In genomic region chr5:131264453-131265200, GRCh38 we compare ENCODE assay signal across 8 cellular contexts. TPM values are rescaled to one million over a fixed set of nuclear protein-coding genes. Genes with fewer than 3 reads are reported as not detected.
DNase-seq lines count a peak whose midpoint lies in the region; ATAC-seq, FAIRE-seq and TF ChIP-seq lines count a peak whose summit lies in the region.

No MANE protein-coding gene starts in this region.

- peak overlapping the region; percentile 85 for H3K27ac Mint-ChIP-seq in activated naive CD8-positive, alpha-beta T cell treated with anti-CD3 and anti-CD28 coated beads, Interleukin-2, amount 10 ng/mL, durations not matched to agents 7 days and 5 days

- H2AFZ ChIP-seq in HCT116 (ENCODE audit: low read depth, low read length, poor library complexity, severe bottlenecking) (no peak overlapping the region), OCI-LY7 (ENCODE audit: low read length) (peak overlapping the region; percentile 32; the same call in 1 of the 2 replicates)

- no peaks in the 10 kb centered on the region for H3K27me3 Mint-ChIP-seq in activated naive CD8-positive, alpha-beta T cell treated with anti-CD3 and anti-CD28 coated beads, Interleukin-2, amount 10 ng/mL, durations not matched to agents 7 days and 5 days

- peak overlapping the region; percentile 87 for H3K4me3 ChIP-seq in DOHH2 (ENCODE audit: low read length)
- peak overlapping the region; percentile 83 to 86 for H3K4me3 ChIP-seq in HCT116 (replicated peaks in 1 of 2; ENCODE audit: low read depth in 1 of 2, low read length in 2 of 2)
- H3K4me3 ChIP-seq in OCI-LY7 (ENCODE audit: low read depth, low read length, poor library complexity, severe bottlenecking), result peak overlapping the region; percentile 83
- H3K4me3 ChIP-seq in right atrium auricular region, result peak overlapping the region; percentile 93 to 94
- peak overlapping the region; percentile 99 for H3K4me3 ChIP-seq in psoas muscle

- peak; percentile 7; the same call in 1 of the 2 replicates for ATAC-seq in HCT116
- peak; percentile 3 for ATAC-seq in activated naive CD8-positive, alpha-beta T cell treated with anti-CD3 and anti-CD28 coated beads, Interleukin-2, amount 10 ng/mL, durations not matched to agents 7 days and 5 days (ENCODE audit: low read depth)
- peak; percentile 13 to 56 (median 31) for ATAC-seq in psoas muscle

- H3K4me1 Mint-ChIP-seq in activated naive CD8-positive, alpha-beta T cell treated with anti-CD3 and anti-CD28 coated beads, Interleukin-2, amount 10 ng/mL, durations not matched to agents 7 days and 5 days, result peaks cover 33% of the 10 kb centered on the region

- peak overlapping the region; percentile 90 for H3K4me3 Mint-ChIP-seq in activated naive CD8-positive, alpha-beta T cell treated with anti-CD3 and anti-CD28 coated beads, Interleukin-2, amount 10 ng/mL, durations not matched to agents 7 days and 5 days

- H3K4me2 ChIP-seq in DOHH2 (ENCODE audit: low read length), result peak overlapping the region; percentile 89
- H3K4me2 ChIP-seq in HCT116 (ENCODE audit: low read length), result peak overlapping the region; percentile 81
- peak overlapping the region; percentile 82 for H3K4me2 ChIP-seq in OCI-LY7 (ENCODE audit: low read length)

- BruUV-seq in HCT116 (replicated peaks; lab: Mats Ljungman, UMichigan) (no TSS peak), OCI-LY7 (replicated peaks; lab: Mats Ljungman, UMichigan) (no TSS peak)

- CTCF ChIA-PET in HCT116 (lab: Charles Lee) (interaction anchor here (0.6 kb wide), 1 partner anchor 91 kb away, joined by 3 read pairs; no protein-coding TSS in a partner anchor), OCI-LY7 (lab: Charles Lee; ENCODE audit: unreplicated experiment) (interaction anchor here (0.9 to 1.3 kb wide), 4 partner anchors 11 to 117 kb away, joined by 3 to 7 read pairs (median 4); no protein-coding TSS in a partner anchor)

- FAIRE-seq in RCC 7860 (lab: Jason Lieb, UNC), result no peak

- peaks cover 64% of the 10 kb centered on the region for H3K79me2 ChIP-seq in DOHH2 (ENCODE audit: control insufficient read depth, low read length)
- peaks cover 51% of the 10 kb centered on the region for H3K79me2 ChIP-seq in HCT116 (ENCODE audit: insufficient read depth, low read length)
- peaks cover 71% of the 10 kb centered on the region for H3K79me2 ChIP-seq in OCI-LY7 (ENCODE audit: insufficient read depth, low read depth, low read length)

- WGBS in psoas muscle, 3 donors, result 3 to 4% (median 3%) methylated on average over 37 of the region's 37 CpGs

- H4K20me1 ChIP-seq in DOHH2 (ENCODE audit: control insufficient read depth, insufficient read depth, low read depth, low read length), result no peaks in the 10 kb centered on the region
- H4K20me1 ChIP-seq in HCT116 (ENCODE audit: insufficient read depth), result peaks cover 3% of the 10 kb centered on the region; the same call in 1 of the 2 replicates
- no peaks in the 10 kb centered on the region for H4K20me1 ChIP-seq in OCI-LY7 (ENCODE audit: insufficient read depth, low read length)

- peak overlapping the region; percentile 82 for H3K27ac ChIP-seq in DOHH2 (ENCODE audit: low read depth, low read length)
- peak overlapping the region; percentile 55 for H3K27ac ChIP-seq in HCT116 (ENCODE audit: low read depth, low read length)
- peak overlapping the region; percentile 85 for H3K27ac ChIP-seq in OCI-LY7 (ENCODE audit: low read depth, low read length, poor library complexity, severe bottlenecking)
- H3K27ac ChIP-seq in right atrium auricular region, result peak overlapping the region; percentile 89 to 90
- peak overlapping the region; percentile 88 for H3K27ac ChIP-seq in psoas muscle

- TF ChIP-seq CTCF in DOHH2 (IDR thresholded peaks at IDR 0.05; ENCODE audit: low read depth, low read length, poor library complexity, severe bottlenecking) (no peak), HCT116 (IDR thresholded peaks at IDR 0.05 in 2 of 3, conservative IDR thresholded peaks at IDR 0.05 in 1 of 3; ENCODE audit: borderline replicate concordance in 1 of 3, insufficient read depth in 1 of 3, low read depth in 2 of 3, low read length in 2 of 3) (no peak), OCI-LY7 (conservative IDR thresholded peaks at IDR 0.05; ENCODE audit: low read length) (no peak), right atrium auricular region (IDR thresholded peaks at IDR 0.05) (no peak), psoas muscle (IDR thresholded peaks at IDR 0.05) (no peak)

- DNase-seq in HCT116 (ENCODE audit: low read depth, low spot score) (no peak), OCI-LY7 (ENCODE audit: low spot score) (peak; percentile 79), right atrium auricular region (ENCODE audit: low spot score) (no peak), psoas muscle (peak; percentile 20 to 53), DMS153 treated with DMSO at 0.1 percent for 48 hours (lab: John Stamatoyannopoulos, UW; ENCODE audit: unreplicated experiment) (no peak), RCC 7860 (ENCODE audit: low spot score) (no peak)
- peak; percentile 66 for DNase-seq in activated naive CD8-positive, alpha-beta T cell treated with anti-CD3 and anti-CD28 coated beads, Interleukin-2, amount 10 ng/mL, durations not matched to agents 7 days and 5 days

- H3K9ac ChIP-seq in HCT116 (ENCODE audit: low read length), result peak overlapping the region; percentile 88

- no peaks in the 10 kb centered on the region for H3K9me2 ChIP-seq in DOHH2 (replicated peaks; ENCODE audit: control insufficient read depth, low read length)
- no peaks in the 10 kb centered on the region for H3K9me2 ChIP-seq in HCT116 (ENCODE audit: insufficient read depth)
- H3K9me2 ChIP-seq in OCI-LY7 (ENCODE audit: insufficient read depth, low read length), result no peaks in the 10 kb centered on the region

- H3K27me3 ChIP-seq in DOHH2 (ENCODE audit: control insufficient read depth, low read length) (no peaks in the 10 kb centered on the region), HCT116 (ENCODE audit: insufficient read depth, low read length) (no peaks in the 10 kb centered on the region), right atrium auricular region (no peaks in the 10 kb centered on the region), psoas muscle (ENCODE audit: insufficient read depth in 3 of 3, low read length in 2 of 3) (no peaks in the 10 kb centered on the region)

- H3K36me3 ChIP-seq in DOHH2 (ENCODE audit: control insufficient read depth, low read length), result peaks cover 9% of the 10 kb centered on the region
- H3K36me3 ChIP-seq in HCT116 (ENCODE audit: control insufficient read depth in 1 of 2, insufficient read depth in 2 of 2, low read length in 2 of 2), result no peaks in the 10 kb centered on the region; a peak in 1 of 4 replicates
- H3K36me3 ChIP-seq in OCI-LY7 (ENCODE audit: insufficient read depth, low read length), result peaks cover 7% of the 10 kb centered on the region; the same call in 1 of the 2 replicates
- no peaks in the 10 kb centered on the region for H3K36me3 ChIP-seq in right atrium auricular region
- no peaks in the 10 kb centered on the region for H3K36me3 ChIP-seq in psoas muscle (ENCODE audit: insufficient read depth in 1 of 2, low read depth in 1 of 2)

- POLR2A ChIA-PET in HCT116 (lab: Charles Lee) (interaction anchor here (1.1 kb wide), 1 partner anchor 11 kb away, joined by 4 read pairs; no protein-coding TSS in a partner anchor), OCI-LY7 (lab: Charles Lee) (interaction anchor here (0.6 to 6.7 kb wide), 23 partner anchors 10 to 368 kb away, joined by 3 to 91 read pairs (median 5); partner anchors contain the start of gene HINT1)
- POLR2A ChIA-PET in activated naive CD8-positive, alpha-beta T cell treated with anti-CD3 and anti-CD28 coated beads, Interleukin-2, amount 10 ng/mL, durations not matched to agents 7 days and 5 days (lab: Charles Lee), result interaction anchor here (0.6 to 6.0 kb wide), 33 partner anchors 10 to 265 kb away, joined by 3 to 116 read pairs (median 6); partner anchors contain the start of gene HINT1

- no peak for TF ChIP-seq RAD21 in HCT116 (IDR thresholded peaks at IDR 0.05; ENCODE audit: low read depth)

- peaks cover 41% of the 10 kb centered on the region for H3K4me1 ChIP-seq in DOHH2 (ENCODE audit: control insufficient read depth, low read length)
- peaks cover 15 to 39% of the 10 kb centered on the region in 2 experiments for H3K4me1 ChIP-seq in HCT116 (ENCODE audit: control insufficient read depth in 1 of 2, insufficient read depth in 2 of 2, low read length in 2 of 2)
- peaks cover 54% of the 10 kb centered on the region for H3K4me1 ChIP-seq in OCI-LY7 (ENCODE audit: insufficient read depth, low read length, poor library complexity, severe bottlenecking)
- H3K4me1 ChIP-seq in right atrium auricular region, result peaks cover 0 to 10% of the 10 kb centered on the region in 2 donors
- peaks cover 32% of the 10 kb centered on the region for H3K4me1 ChIP-seq in psoas muscle

- intact Hi-C loops in HCT116 (cut with micrococcal nuclease) (loop anchor here (1.0 to 2.0 kb wide), 2 partner anchors 14 to 118 kb away; no protein-coding TSS in a partner anchor), OCI-LY7 (cut with micrococcal nuclease; ENCODE audit: unreplicated experiment) (loop anchor here (1.0 to 10.0 kb wide), 3 partner anchors 99 to 530 kb away; partner anchors contain the start of genes FNIP1 and HINT1), psoas muscle (cut with DNase I) (loop anchor here (5.0 to 10.0 kb wide), 2 partner anchors 92 to 150 kb away; partner anchors contain the start of gene LYRM7 (in 1 of the 2))

- no peak for TF ChIP-seq POLR2A in HCT116 (IDR thresholded peaks at IDR 0.05; ENCODE audit: borderline replicate concordance, extremely low read depth, insufficient read depth, insufficient read length)

- no peaks in the 10 kb centered on the region for H3K9me3 Mint-ChIP-seq in activated naive CD8-positive, alpha-beta T cell treated with anti-CD3 and anti-CD28 coated beads, Interleukin-2, amount 10 ng/mL, durations not matched to agents 7 days and 5 days

- H3F3A ChIP-seq in DOHH2 (ENCODE audit: control insufficient read depth, insufficient read depth), result peaks cover 15% of the 10 kb centered on the region

- H3K9me3 ChIP-seq in DOHH2 (ENCODE audit: control insufficient read depth, insufficient read depth, low read length) (no peaks in the 10 kb centered on the region), HCT116 (ENCODE audit: control insufficient read depth in 1 of 2, insufficient read depth in 1 of 2, low read depth in 1 of 2, low read length in 2 of 2) (no peaks in the 10 kb centered on the region), OCI-LY7 (ENCODE audit: low read length) (no peaks in the 10 kb centered on the region; the same call in 1 of the 2 replicates), right atrium auricular region (no peaks in the 10 kb centered on the region), psoas muscle (no peaks in the 10 kb centered on the region)

- RAD21 ChIA-PET in HCT116 (lab: Charles Lee; ENCODE audit: low non-redundant PET in 1 of 2, low total read pairs in 2 of 2, uncharacterized antibody in 2 of 2, unreplicated experiment in 2 of 2), result interaction anchor here in 1 of 2 experiments (0.6 kb wide), 1 partner anchor 1750 kb away, joined by 4 read pairs; no protein-coding TSS in a partner anchor

- peaks cover 24% of the 10 kb centered on the region for H3K36me3 Mint-ChIP-seq in activated naive CD8-positive, alpha-beta T cell treated with anti-CD3 and anti-CD28 coated beads, Interleukin-2, amount 10 ng/mL, durations not matched to agents 7 days and 5 days

RNA-seq across cellular contexts. Expression of gene CDC42SE2, which starts 0.8 kb away (rescaled TPM):
- total RNA-seq in HCT116 (2021; ENCODE audit: unreplicated experiment) (27.0 TPM), OCI-LY7 (2022) (66.8 and 68.9 TPM in 2 replicates), right atrium auricular region (10 to 100 TPM; 13.5 to 15.0 TPM), psoas muscle (10 to 100 TPM in 3 of 4 donors, 1 to 10 TPM in 1; 8.5 to 11.9 (median 10.5) TPM)
- polyA plus RNA-seq in HCT116 (2012), result 12.9 and 13.6 TPM in 2 replicates
- total RNA-seq in OCI-LY7 (2014; rRNA removed; shearing (Covaris generic)), result 34.7 and 54.2 TPM in 2 replicates
- 100 to 1,000 TPM; 193 to 199 TPM for total RNA-seq in activated naive CD8-positive, alpha-beta T cell treated with anti-CD3 and anti-CD28 coated beads, Interleukin-2, amount 10 ng/mL, durations not matched to agents 7 days and 5 days
- polyA plus RNA-seq in psoas muscle, result 10 to 100 TPM in 1 of 3 donors, 1 to 10 TPM in 2; 8.9 to 39.2 (median 9.6) TPM

Comparison
In these comparisons a context has a peak if more than half of its experiments do, and no peak if none do; other contexts are left out.
1. DNase-seq: peak in OCI-LY7 (single experiment), activated naive CD8-positive, alpha-beta T cell treated with anti-CD3 and anti-CD28 coated beads, Interleukin-2, amount 10 ng/mL, durations not matched to agents 7 days and 5 days (single experiment) and psoas muscle (2 of 2); none in HCT116 (single experiment), right atrium auricular region (single experiment), DMS153 treated with DMSO at 0.1 percent for 48 hours (single experiment) and RCC 7860 (single experiment).
2. Peak in every context shown above with its lines, with median percentiles within 50 percentile points of each other: H3K27ac ChIP-seq, H3K4me2 ChIP-seq, H3K4me3 ChIP-seq and ATAC-seq.